In the genomic region with DNA sequence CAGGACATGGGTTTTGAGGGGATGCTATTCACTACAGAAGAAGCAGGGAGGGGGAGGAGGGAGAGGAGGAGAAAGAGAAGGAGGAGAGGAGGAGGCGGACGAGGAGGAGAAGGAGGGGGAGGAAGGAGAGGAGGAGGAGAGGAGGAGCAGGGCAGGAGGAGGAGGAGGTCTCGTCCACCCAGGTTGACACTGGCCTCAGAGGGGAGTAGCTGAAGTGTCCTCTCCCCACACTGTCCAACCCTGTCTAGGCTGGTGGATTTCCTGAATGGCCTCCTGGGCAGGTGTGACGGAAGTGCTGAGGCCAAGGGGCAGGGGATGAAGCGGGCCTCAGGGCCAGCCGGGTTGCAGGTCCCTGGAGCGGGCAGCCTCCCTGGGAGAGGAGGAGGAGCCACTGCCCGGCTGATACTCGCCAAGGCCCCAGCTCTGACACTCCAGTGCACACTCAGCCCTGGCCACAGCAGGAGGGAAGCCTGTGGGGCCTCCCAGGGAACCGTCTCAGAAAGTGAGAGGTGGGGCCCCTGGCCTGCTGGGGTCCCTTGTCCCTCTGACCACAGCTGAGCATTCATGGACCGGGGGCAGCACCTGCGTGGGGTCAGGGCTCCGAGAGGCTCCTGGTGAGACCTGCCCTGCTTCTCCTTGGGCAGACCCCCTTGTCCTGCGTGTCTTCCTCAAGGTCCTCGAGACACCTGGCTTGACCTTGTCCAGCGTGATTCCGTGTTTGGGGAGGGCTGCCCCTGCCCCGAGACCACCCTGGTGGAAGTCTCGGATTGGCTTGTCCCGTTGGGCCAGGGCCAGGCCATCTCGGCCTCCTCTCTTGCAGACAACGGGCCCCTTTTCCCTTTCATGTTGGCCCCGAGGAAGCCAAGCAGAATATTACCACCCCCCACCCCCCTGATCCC, we compare ENCODE assay signal across 15 cellular contexts.
DNase-seq lines count a peak whose midpoint lies in the region; ATAC-seq and TF ChIP-seq lines count a peak whose summit lies in the region.
"Had no signal": no experiment of that assay in that cellular context is flagged by ENCODE, and none has a peak within 500 bp of the region (broad histone marks: within the 10 kb centered on the region; RNA-seq: fewer than 3 reads in every experiment).

No MANE protein-coding gene starts in this region.

- H3K27me3 Mint-ChIP-seq in nephron progenitor cell (ENCODE audit: low read depth, poor library complexity), result peaks cover 36% of the 10 kb centered on the region

- DNase-seq in HPDE6-E6E7 (ENCODE audit: extremely low spot score), result peak; percentile 35
- DNase-seq in astrocyte of the hippocampus (ENCODE audit: low read depth, low spot score), result peak; percentile 42
- peak; percentile 63 for DNase-seq in nephron progenitor cell
- no peak for DNase-seq in stimulated activated naive CD8-positive, alpha-beta T cell treated with anti-CD3 and anti-CD28 coated beads, Interleukin-15, Interleukin-2, amounts not matched to agents 100 U/mL and 50 U/mL, for 24 hours
- DNase-seq: activated CD8-positive, alpha-beta memory T cell treated with anti-CD3 and anti-CD28 coated beads, Interleukin-2, amount 50 U/mL, for 4 hours; BE2C; effector CD4-positive, alpha-beta T cell; stimulated activated CD4-positive, alpha-beta T cell treated with anti-CD3 and anti-CD28 coated beads, Interleukin-2, amount 100 ng/mL, for 24 hours had no signal

- H3K27me3 ChIP-seq in BLaER1, result no peaks in the 10 kb centered on the region
- H3K27me3 ChIP-seq: BE2C, pancreas had no signal

- peak overlapping the region; percentile 98 for H3K4me2 ChIP-seq in BLaER1

- H3K36me3 Mint-ChIP-seq in nephron progenitor cell (ENCODE audit: low read depth), result no peaks in the 10 kb centered on the region
- H3K36me3 Mint-ChIP-seq: stimulated activated memory B cell treated with anti-CD40 and anti-IgM and Interleukin-4, amounts not matched to agents 10 μg/mL and 1 μg/mL and 100 μg/mL, for 72 hours had no signal

- H3K9me3 Mint-ChIP-seq in nephron progenitor cell, result no peaks in the 10 kb centered on the region
- H3K9me3 Mint-ChIP-seq: stimulated activated memory B cell treated with anti-CD40 and anti-IgM and Interleukin-4, amounts not matched to agents 10 μg/mL and 1 μg/mL and 100 μg/mL, for 72 hours had no signal

- no peaks in the 10 kb centered on the region for H4K20me1 ChIP-seq in BLaER1

- peak overlapping the region; percentile 77 for H3K9ac ChIP-seq in BLaER1

- peaks cover 68% of the 10 kb centered on the region for H3K4me1 Mint-ChIP-seq in nephron progenitor cell

- H3K4me3 Mint-ChIP-seq in nephron progenitor cell, result peak overlapping the region; percentile 52
- H3K4me3 Mint-ChIP-seq: stimulated activated memory B cell treated with anti-CD40 and anti-IgM and Interleukin-4, amounts not matched to agents 10 μg/mL and 1 μg/mL and 100 μg/mL, for 72 hours had no signal

- peaks cover 96% of the 10 kb centered on the region for H3K4me1 ChIP-seq in BLaER1

- no peak overlapping the region for H3K27ac Mint-ChIP-seq in nephron progenitor cell
- H3K27ac Mint-ChIP-seq: stimulated activated memory B cell treated with anti-CD40 and anti-IgM and Interleukin-4, amounts not matched to agents 10 μg/mL and 1 μg/mL and 100 μg/mL, for 72 hours had no signal

- H3K36me3 ChIP-seq in BLaER1, result no peaks in the 10 kb centered on the region
- H3K36me3 ChIP-seq: BE2C, left lung, pancreas had no signal

- peak overlapping the region; percentile 52 for H3K4me3 ChIP-seq in BLaER1
- H3K4me3 ChIP-seq: left lung, pancreas had no signal

- no peak for TF ChIP-seq CTCF in nephron progenitor cell (IDR thresholded peaks at IDR 0.05)

- no peaks in the 10 kb centered on the region for H3K9me3 ChIP-seq in BLaER1
- H3K9me3 ChIP-seq: BE2C, left lung, pancreas had no signal

- peak overlapping the region; percentile 91 for H3K27ac ChIP-seq in BLaER1
- H3K27ac ChIP-seq: left lung, pancreas had no signal

- ATAC-seq in HG02884 (IDR thresholded peaks at IDR 0.05; ENCODE audit: unreplicated experiment) (no peak), GM21515 (IDR thresholded peaks at IDR 0.05; ENCODE audit: unreplicated experiment) (no peak), GM18858 (IDR thresholded peaks at IDR 0.05; ENCODE audit: unreplicated experiment) (no peak)
- ATAC-seq in stimulated activated naive CD8-positive, alpha-beta T cell treated with anti-CD3 and anti-CD28 coated beads, Interleukin-15, Interleukin-2, amounts not matched to agents 100 U/mL and 50 U/mL, for 24 hours, result no peak
- ATAC-seq: pancreas; stimulated activated memory B cell treated with anti-CD40 and anti-IgM and Interleukin-4, amounts not matched to agents 10 μg/mL and 1 μg/mL and 100 μg/mL, for 72 hours had no signal
